In the genomic region with DNA sequence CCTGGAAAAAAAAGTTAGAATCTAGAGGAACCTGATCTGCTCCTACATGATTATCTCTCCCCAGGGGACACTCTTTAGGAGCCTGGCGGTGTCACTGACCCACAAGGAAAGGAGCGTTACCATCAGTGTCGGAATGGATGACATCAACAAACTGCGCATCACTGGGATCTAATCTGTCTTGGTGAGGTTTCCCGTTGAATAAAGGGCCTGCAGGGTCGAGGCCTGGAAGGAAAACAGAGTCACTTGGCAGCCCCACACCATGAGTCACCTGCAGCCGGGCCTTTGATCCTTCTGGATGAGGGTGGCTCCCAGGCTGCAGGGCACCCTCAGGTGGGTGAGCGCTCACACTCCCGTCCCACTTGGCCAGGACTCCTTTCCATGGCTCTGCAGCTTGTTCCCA, we compare ENCODE assay signal across 1 cellular context.
TF ChIP-seq lines count a peak whose summit lies in the region.

No MANE protein-coding gene starts in this region.

TF ChIP-seq in H1, 55 proteins besides CTCF, POLR2A, EP300 and RAD21:
- no peak for TF ChIP-seq BRCA1 (IDR thresholded peaks at IDR 0.05; ENCODE audit: low read depth, low read length)
TF ChIP-seq in H1: peak in this region for 0.
